Comparison of ENCODE assay signal across 12 cellular contexts in genomic region chr14:56181666-56182065, GRCh38.
A peak's percentile ranks its signal among the peaks of the same experiment; 100 is the strongest.
DNase-seq lines count a peak whose midpoint lies in the region; ATAC-seq and TF ChIP-seq lines count a peak whose summit lies in the region.
"Had no signal": no experiment of that assay in that cellular context is flagged by ENCODE, and none has a peak within 500 bp of the region (broad histone marks: within the 10 kb centered on the region; RNA-seq: fewer than 3 reads in every experiment).

No MANE protein-coding gene starts in this region.

- intact Hi-C loops in body of pancreas (cut with DNase I) (no loop called here), tibial artery (cut with DNase I; ENCODE audit: low total_unique reads) (no loop called here)

- H3K27ac ChIP-seq in body of pancreas (peak overlapping the region; percentile 59 to 87 (median 72)), skeletal muscle tissue (ENCODE audit: low read depth, low read length) (peak overlapping the region; percentile 11), tibial artery (no peak overlapping the region)
- H3K27ac ChIP-seq: Peyer's patch had no signal

- H3K36me3 ChIP-seq in body of pancreas (replicated peaks in 1 of 2; ENCODE audit: insufficient read depth in 1 of 2, low read depth in 2 of 2), result no peaks in the 10 kb centered on the region
- H3K36me3 ChIP-seq in skeletal muscle tissue (ENCODE audit: control insufficient read depth in 3 of 3, insufficient read depth in 3 of 3, low read length in 3 of 3), result peaks cover 0 to 2% (median 0%) of the 10 kb centered on the region in 3 donors
- H3K36me3 ChIP-seq in tibial artery, result peaks cover 0 to 4% (median 0%) of the 10 kb centered on the region in 3 donors
- H3K36me3 ChIP-seq: Peyer's patch had no signal

- TF ChIP-seq CTCF in body of pancreas (IDR thresholded peaks at IDR 0.05) (no peak), tibial artery (IDR thresholded peaks at IDR 0.05) (no peak)

- DNase-seq in HT-29 (ENCODE audit: low spot score) (peak; percentile 12), NCI-H2081 treated with DMSO at 0.1 percent for 48 hours (lab: John Stamatoyannopoulos, UW) (peak; percentile 97), body of pancreas (peak; percentile 90 to 94 (median 92)), tibial artery (no peak)
- DNase-seq: GF-D8; NCI-H2227 treated with DMSO at 0.1 percent for 48 hours; Peyer's patch; stimulated activated CD4-positive, alpha-beta T cell treated with anti-CD3 and anti-CD28 coated beads, Interleukin-2, amount 100 ng/mL, for 24 hours had no signal

- no peaks in the 10 kb centered on the region for H3K27me3 ChIP-seq in body of pancreas
- no peaks in the 10 kb centered on the region for H3K27me3 ChIP-seq in skeletal muscle tissue (ENCODE audit: control insufficient read depth in 3 of 3, insufficient read depth in 3 of 3, low read length in 3 of 3)
- no peaks in the 10 kb centered on the region for H3K27me3 ChIP-seq in tibial artery
- H3K27me3 ChIP-seq: Peyer's patch had no signal

- H3K4me3 ChIP-seq in body of pancreas (no peak overlapping the region), skeletal muscle tissue (ENCODE audit: low read length in 3 of 3) (no peak overlapping the region), tibial artery (no peak overlapping the region)
- H3K4me3 ChIP-seq: Peyer's patch had no signal

- WGBS in body of pancreas, 2 donors, result 6 to 23% methylated on average over 2 of the region's 2 CpGs

- no peak overlapping the region for H3K9ac ChIP-seq in skeletal muscle tissue (ENCODE audit: low read depth in 1 of 3, low read length in 3 of 3)

- TF ChIP-seq POLR2A in body of pancreas (IDR thresholded peaks at IDR 0.05), result peak in 2 of 3 donors; percentile 5 to 19

- ATAC-seq in body of pancreas (peak; percentile 90), GM19467 (IDR thresholded peaks at IDR 0.05; ENCODE audit: unreplicated experiment) (no peak), GM18502 (IDR thresholded peaks at IDR 0.05; ENCODE audit: poor library complexity, unreplicated experiment) (no peak), GM21367 (IDR thresholded peaks at IDR 0.05; ENCODE audit: unreplicated experiment) (no peak)

- H3K4me1 ChIP-seq in body of pancreas, result peaks cover 74% of the 10 kb centered on the region
- no peaks in the 10 kb centered on the region for H3K4me1 ChIP-seq in skeletal muscle tissue (ENCODE audit: control insufficient read depth in 3 of 3, insufficient read depth in 3 of 3, low read length in 3 of 3)
- H3K4me1 ChIP-seq in tibial artery, result peaks cover 0 to 33% (median 10%) of the 10 kb centered on the region in 4 donors
- H3K4me1 ChIP-seq: Peyer's patch had no signal

- H3K9me3 ChIP-seq in body of pancreas (no peaks in the 10 kb centered on the region), skeletal muscle tissue (ENCODE audit: control insufficient read depth in 3 of 3, low read length in 3 of 3) (no peaks in the 10 kb centered on the region), tibial artery (no peaks in the 10 kb centered on the region)
- H3K9me3 ChIP-seq: Peyer's patch had no signal

Comparison
In these comparisons a context has a peak if more than half of its experiments do, and no peak if none do; other contexts are left out.
1. DNase-seq: peak in HT-29 (single experiment), NCI-H2081 treated with DMSO at 0.1 percent for 48 hours (single experiment) and body of pancreas (4 of 4); none in tibial artery (0 of 2).
2. H3K27ac ChIP-seq: peak in body of pancreas (4 of 4) and skeletal muscle tissue (single experiment); none in tibial artery (0 of 2).